ENCODE assay signal across 11 cellular contexts in the genomic region with DNA sequence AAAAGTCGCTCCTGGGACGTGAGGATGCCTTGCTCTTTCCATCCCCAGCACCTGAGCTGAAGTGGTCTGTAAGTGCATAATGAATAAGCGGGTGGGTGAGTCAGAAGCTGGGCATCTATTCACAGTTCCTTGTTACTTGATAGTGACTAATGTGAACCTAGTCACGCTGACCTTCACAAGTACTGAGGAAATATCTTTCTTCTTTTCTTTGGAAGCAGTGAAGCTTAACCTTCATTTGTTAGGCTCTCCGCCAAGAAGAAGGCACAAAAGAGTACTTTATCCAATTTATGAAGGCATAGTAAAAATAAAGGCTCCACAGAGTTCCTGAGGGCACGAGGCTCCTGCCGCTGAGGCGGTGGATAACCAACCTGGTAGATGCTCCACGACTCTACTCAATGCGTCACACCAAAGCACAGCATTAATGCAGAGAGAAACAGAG.
DNase-seq lines count a peak whose midpoint lies in the region; TF ChIP-seq lines count a peak whose summit lies in the region.
"Had no signal": no experiment of that assay in that cellular context is flagged by ENCODE, and none has a peak within 500 bp of the region (broad histone marks: within the 10 kb centered on the region; RNA-seq: fewer than 3 reads in every experiment).

No MANE protein-coding gene starts in this region.

- no peak for TF ChIP-seq POLR2A in adrenal gland (IDR thresholded peaks at IDR 0.05)

- H3K27me3 ChIP-seq in HUES6 (ENCODE audit: control insufficient read depth, insufficient read depth, low read length) (no peaks in the 10 kb centered on the region), adrenal gland (no peaks in the 10 kb centered on the region), kidney epithelial cell (ENCODE audit: control insufficient read depth, insufficient read depth, low read length) (no peaks in the 10 kb centered on the region)
- H3K27me3 ChIP-seq: vagina had no signal

- no peaks in the 10 kb centered on the region for H3K36me3 ChIP-seq in HUES6 (ENCODE audit: control insufficient read depth, insufficient read depth, low read length)
- H3K36me3 ChIP-seq in adrenal gland (replicated peaks in 1 of 2) = no peaks in the 10 kb centered on the region
- no peaks in the 10 kb centered on the region for H3K36me3 ChIP-seq in kidney epithelial cell (ENCODE audit: control insufficient read depth, insufficient read depth, low read length)
- H3K36me3 ChIP-seq: vagina had no signal

- H3K27ac ChIP-seq in HUES6 (ENCODE audit: low read depth, low read length) (0 out of 2 replicates have a peak overlapping the region, but pooled peaks have one; percentile 14), adrenal gland (no peak overlapping the region)
- H3K27ac ChIP-seq: vagina had no signal

- H3K4me1 ChIP-seq in HUES6 (ENCODE audit: control insufficient read depth, insufficient read depth, low read length) = peaks cover 5% of the 10 kb centered on the region; the same call in 1 of the 2 replicates
- H3K4me1 ChIP-seq in adrenal gland (replicated peaks in 1 of 2) = peaks cover 0 to 5% of the 10 kb centered on the region in 2 donors
- H3K4me1 ChIP-seq: vagina had no signal

- intact Hi-C loops in adrenal gland (cut with DNase I) = no loop called here

- TF ChIP-seq CTCF in AG09309 (IDR thresholded peaks at IDR 0.05; ENCODE audit: control insufficient read depth, insufficient read depth, low read depth, low read length, missing control alignments) (no peak), adrenal gland (IDR thresholded peaks at IDR 0.05) (no peak), kidney epithelial cell (IDR thresholded peaks at IDR 0.05; ENCODE audit: insufficient read depth, low read length, poor library complexity, severe bottlenecking) (no peak)

- 40 to 55% (median 43%) methylated on average over 10 of the region's 10 CpGs for WGBS in adrenal gland, 4 donors

- peak; percentile 34 for DNase-seq in AG09309 (ENCODE audit: low read depth)
- DNase-seq in adrenal gland = peak; percentile 40 to 84 (median 80)
- peak; percentile 100 for DNase-seq in kidney epithelial cell (ENCODE audit: low read depth)
- no peak for DNase-seq in SIG-M5 (lab: John Stamatoyannopoulos, UW)
- no peak for DNase-seq in cerebellar cortex (ENCODE audit: low spot score)
- DNase-seq in stimulated activated CD4-positive, alpha-beta T cell treated with anti-CD3 and anti-CD28 coated beads, Interleukin-2, amount 100 ng/mL, for 48 hours = no peak
- no peak for DNase-seq in pons (ENCODE audit: low spot score)
- DNase-seq: activated naive CD8-positive, alpha-beta T cell treated with anti-CD3 and anti-CD28 coated beads for 36 hours; immature natural killer cell had no signal

- no peak overlapping the region for H3K9ac ChIP-seq in HUES6 (ENCODE audit: low read length)

- H3K9me3 ChIP-seq in HUES6 (ENCODE audit: control insufficient read depth, insufficient read depth, low read depth, low read length) (no peaks in the 10 kb centered on the region), adrenal gland (replicated peaks in 1 of 3) (no peaks in the 10 kb centered on the region)
- H3K9me3 ChIP-seq: vagina had no signal

- H3K4me3 ChIP-seq in AG09309 (ENCODE audit: control insufficient read depth, low read depth, low read length) (no peak overlapping the region), HUES6 (ENCODE audit: low read depth, low read length) (no peak overlapping the region), adrenal gland (no peak overlapping the region), kidney epithelial cell (ENCODE audit: low read depth, low read length) (no peak overlapping the region)
- H3K4me3 ChIP-seq: vagina had no signal

Comparison
In these comparisons a context has a peak if more than half of its experiments do, and no peak if none do; other contexts are left out.
1. DNase-seq: peak in AG09309 (single experiment), adrenal gland (7 of 7) and kidney epithelial cell (single experiment); none in SIG-M5 (single experiment), cerebellar cortex (single experiment), stimulated activated CD4-positive, alpha-beta T cell treated with anti-CD3 and anti-CD28 coated beads, Interleukin-2, amount 100 ng/mL, for 48 hours (0 of 2) and pons (single experiment).